ENCODE assay signal across 35 cellular contexts in genomic region chr3:25687742-25688141, GRCh38.
"Had no signal": no experiment of that assay in that cellular context is flagged by ENCODE, and none has a peak within 500 bp of the region (broad histone marks: within the 10 kb centered on the region; RNA-seq: fewer than 3 reads in every experiment).

No MANE protein-coding gene starts in this region.

- DNase-seq: activated CD4-positive, alpha-beta memory T cell treated with anti-CD3 and anti-CD28 coated beads, Interleukin-2, amount 10 ng/mL, durations not matched to agents 7 days and 5 days; activated CD4-positive, alpha-beta T cell treated with anti-CD3 and anti-CD28 coated beads for 1 hour; activated CD4-positive, alpha-beta T cell treated with anti-CD3 and anti-CD28 coated beads for 36 hours; activated CD4-positive, alpha-beta T cell treated with anti-CD3 and anti-CD28 coated beads for 48 hours; activated CD4-positive, alpha-beta T cell treated with anti-CD3 and anti-CD28 coated beads, Interleukin-2, amount 10 ng/mL, durations not matched to agents 7 days and 5 days; activated CD4-positive, alpha-beta T cell treated with anti-CD3 and anti-CD28 coated beads, Interleukin-2, amount 50 U/mL, for 48 hours; activated CD4-positive, CD25-positive, alpha-beta regulatory T cell; activated CD8-positive, alpha-beta memory T cell treated with anti-CD3 and anti-CD28 coated beads for 24 hours; activated CD8-positive, alpha-beta memory T cell treated with anti-CD3 and anti-CD28 coated beads, Interleukin-2, amount 10 ng/mL, durations not matched to agents 7 days and 5 days; activated CD8-positive, alpha-beta memory T cell treated with anti-CD3 and anti-CD28 coated beads, Interleukin-2, amount 50 U/mL, for 48 hours; activated CD8-positive, alpha-beta T cell treated with anti-CD3 and anti-CD28 coated beads, Interleukin-2, amount 10 ng/mL, durations not matched to agents 7 days and 5 days; activated effector memory CD4-positive, alpha-beta T cell treated with Interleukin-2 at 50 U/mL for 16 hours; activated gamma-delta T cell; activated naive CD4-positive, alpha-beta T cell treated with anti-CD3 and anti-CD28 coated beads, Interleukin-2, amount 10 ng/mL, durations not matched to agents 7 days and 5 days; activated naive CD4-positive, alpha-beta T cell treated with Interleukin-2 at 50 U/mL for 16 hours; activated naive CD8-positive, alpha-beta T cell treated with anti-CD3 and anti-CD28 coated beads, Interleukin-2, amount 10 ng/mL, durations not matched to agents 7 days and 5 days; activated naive CD8-positive, alpha-beta T cell treated with anti-CD3 and anti-CD28 coated beads, Interleukin-2, amount 50 U/mL, for 24 hours; activated T-cell treated with anti-CD3 and anti-CD28 coated beads, Interleukin-2, amount 50 U/mL, for 24 hours; activated T-cell treated with anti-CD3 and anti-CD28 coated beads, Interleukin-2, amount 50 U/mL, for 48 hours; aorta; body of pancreas; brain microvascular endothelial cell; central memory CD4-positive, alpha-beta T cell; T-helper 1 cell; T-helper 2 cell; T-helper 9 cell; WERI-Rb-1 had no signal

- H3K36me3 Mint-ChIP-seq: activated CD8-positive, alpha-beta memory T cell treated with anti-CD3 and anti-CD28 coated beads, Interleukin-2, amount 10 ng/mL, durations not matched to agents 7 days and 5 days; activated naive CD4-positive, alpha-beta T cell treated with anti-CD3 and anti-CD28 coated beads, Interleukin-2, amount 10 ng/mL, durations not matched to agents 7 days and 5 days; activated naive CD4-positive, alpha-beta T cell treated with anti-CD3 and anti-CD28 coated beads, Interleukin-2, amount 50 U/mL, for 24 hours; activated naive CD8-positive, alpha-beta T cell; activated naive CD8-positive, alpha-beta T cell treated with anti-CD3 and anti-CD28 coated beads, Interleukin-2, amount 10 ng/mL, durations not matched to agents 7 days and 5 days; WTC11 had no signal

- H3K4me3 ChIP-seq: body of pancreas, breast epithelium had no signal

- H3K4me1 Mint-ChIP-seq: activated CD4-positive, alpha-beta memory T cell treated with anti-CD3 and anti-CD28 coated beads, Interleukin-2, amount 10 ng/mL, durations not matched to agents 7 days and 5 days; activated CD4-positive, alpha-beta T cell treated with anti-CD3 and anti-CD28 coated beads for 36 hours; activated CD4-positive, alpha-beta T cell treated with anti-CD3 and anti-CD28 coated beads, Interleukin-2, amount 10 ng/mL, durations not matched to agents 7 days and 5 days; activated CD8-positive, alpha-beta memory T cell treated with anti-CD3 and anti-CD28 coated beads, Interleukin-2, amount 10 ng/mL, durations not matched to agents 7 days and 5 days; activated naive CD4-positive, alpha-beta T cell treated with anti-CD3 and anti-CD28 coated beads, Interleukin-2, amount 10 ng/mL, durations not matched to agents 7 days and 5 days; activated naive CD4-positive, alpha-beta T cell treated with anti-CD3 and anti-CD28 coated beads, Interleukin-2, amount 50 U/mL, for 24 hours; activated naive CD8-positive, alpha-beta T cell treated with anti-CD3 and anti-CD28 coated beads, Interleukin-2, amount 10 ng/mL, durations not matched to agents 7 days and 5 days; activated naive CD8-positive, alpha-beta T cell treated with anti-CD3 and anti-CD28 coated beads, Interleukin-2, amount 50 U/mL, for 24 hours had no signal

- H3K9me3 ChIP-seq: body of pancreas, breast epithelium had no signal

- H3K4me3 Mint-ChIP-seq: activated CD4-positive, alpha-beta memory T cell treated with anti-CD3 and anti-CD28 coated beads, Interleukin-2, amount 10 ng/mL, durations not matched to agents 7 days and 5 days; activated CD4-positive, alpha-beta T cell treated with anti-CD3 and anti-CD28 coated beads for 36 hours; activated CD4-positive, alpha-beta T cell treated with anti-CD3 and anti-CD28 coated beads, Interleukin-2, amount 10 ng/mL, durations not matched to agents 7 days and 5 days; activated CD8-positive, alpha-beta memory T cell treated with anti-CD3 and anti-CD28 coated beads, Interleukin-2, amount 10 ng/mL, durations not matched to agents 7 days and 5 days; activated CD8-positive, alpha-beta T cell treated with anti-CD3 and anti-CD28 coated beads, Interleukin-2, amount 10 ng/mL, durations not matched to agents 7 days and 5 days; activated naive CD4-positive, alpha-beta T cell treated with anti-CD3 and anti-CD28 coated beads, Interleukin-2, amount 10 ng/mL, durations not matched to agents 7 days and 5 days; activated naive CD4-positive, alpha-beta T cell treated with anti-CD3 and anti-CD28 coated beads, Interleukin-2, amount 50 U/mL, for 24 hours; activated naive CD8-positive, alpha-beta T cell; activated naive CD8-positive, alpha-beta T cell treated with anti-CD3 and anti-CD28 coated beads, Interleukin-2, amount 10 ng/mL, durations not matched to agents 7 days and 5 days; activated naive CD8-positive, alpha-beta T cell treated with anti-CD3 and anti-CD28 coated beads, Interleukin-2, amount 50 U/mL, for 24 hours; activated T-cell treated with anti-CD3 and anti-CD28 coated beads, Interleukin-2, amount 50 U/mL, for 24 hours; T-helper 1 cell treated with Interleukin-12 subunit alpha and Interleukin-12 subunit beta and Interleukin-4 antibody, amounts not matched to agents 30 μg/mL and 1 μg/mL, for 36 hours; T-helper 2 cell treated with Interferon-gamma antibody and Interleukin-4, amounts not matched to agents 5 μg/mL and 100 μg/mL, for 36 hours; WTC11 had no signal

- H3K36me3 ChIP-seq: brain microvascular endothelial cell, breast epithelium, WERI-Rb-1 had no signal

- H3K27me3 ChIP-seq: body of pancreas, brain microvascular endothelial cell, breast epithelium had no signal

- ATAC-seq: activated CD4-positive, alpha-beta T cell treated with anti-CD3 and anti-CD28 coated beads for 36 hours; activated CD4-positive, CD25-positive, alpha-beta regulatory T cell treated with anti-CD3 and anti-CD28 coated beads, Interleukin-2, amount 50 U/mL, for 24 hours; activated CD8-positive, alpha-beta memory T cell treated with anti-CD3 and anti-CD28 coated beads, Interleukin-2, amount 10 ng/mL, durations not matched to agents 7 days and 5 days; activated CD8-positive, alpha-beta T cell treated with anti-CD3 and anti-CD28 coated beads, Interleukin-2, amount 10 ng/mL, durations not matched to agents 7 days and 5 days; activated naive CD8-positive, alpha-beta T cell treated with anti-CD3 and anti-CD28 coated beads, Interleukin-2, amount 50 U/mL, for 24 hours; body of pancreas; WTC11 had no signal

- H3K9me3 Mint-ChIP-seq: activated CD4-positive, alpha-beta memory T cell treated with anti-CD3 and anti-CD28 coated beads, Interleukin-2, amount 10 ng/mL, durations not matched to agents 7 days and 5 days; activated CD4-positive, alpha-beta T cell treated with anti-CD3 and anti-CD28 coated beads, Interleukin-2, amount 10 ng/mL, durations not matched to agents 7 days and 5 days; activated naive CD4-positive, alpha-beta T cell treated with anti-CD3 and anti-CD28 coated beads, Interleukin-2, amount 10 ng/mL, durations not matched to agents 7 days and 5 days; activated naive CD4-positive, alpha-beta T cell treated with anti-CD3 and anti-CD28 coated beads, Interleukin-2, amount 50 U/mL, for 24 hours; activated naive CD8-positive, alpha-beta T cell treated with anti-CD3 and anti-CD28 coated beads, Interleukin-2, amount 10 ng/mL, durations not matched to agents 7 days and 5 days; activated naive CD8-positive, alpha-beta T cell treated with anti-CD3 and anti-CD28 coated beads, Interleukin-2, amount 50 U/mL, for 24 hours; activated T-cell treated with anti-CD3 and anti-CD28 coated beads, Interleukin-2, amount 50 U/mL, for 24 hours; activated T-helper 2 cell treated with anti-CD3 and anti-CD28 coated beads, Interferon-gamma antibody, Interleukin-2, Interleukin-4, amounts not matched to agents 10 μg/mL and 5 μg/mL and 100 μg/mL, durations not matched to agents 14 hours and 24 hours and 36 hours; T-helper 1 cell treated with Interleukin-12 subunit alpha and Interleukin-12 subunit beta and Interleukin-4 antibody, amounts not matched to agents 30 μg/mL and 1 μg/mL, for 36 hours; T-helper 2 cell treated with Interferon-gamma antibody and Interleukin-4, amounts not matched to agents 5 μg/mL and 100 μg/mL, for 36 hours; WTC11 had no signal

- H3K4me1 ChIP-seq: body of pancreas, breast epithelium had no signal

- H3K27ac Mint-ChIP-seq: activated CD4-positive, alpha-beta memory T cell treated with anti-CD3 and anti-CD28 coated beads, Interleukin-2, amount 10 ng/mL, durations not matched to agents 7 days and 5 days; activated CD4-positive, alpha-beta T cell treated with anti-CD3 and anti-CD28 coated beads for 36 hours; activated CD4-positive, alpha-beta T cell treated with anti-CD3 and anti-CD28 coated beads, Interleukin-2, amount 10 ng/mL, durations not matched to agents 7 days and 5 days; activated CD8-positive, alpha-beta memory T cell treated with anti-CD3 and anti-CD28 coated beads, Interleukin-2, amount 10 ng/mL, durations not matched to agents 7 days and 5 days; activated CD8-positive, alpha-beta T cell treated with anti-CD3 and anti-CD28 coated beads, Interleukin-2, amount 10 ng/mL, durations not matched to agents 7 days and 5 days; activated naive CD4-positive, alpha-beta T cell treated with anti-CD3 and anti-CD28 coated beads, Interleukin-2, amount 10 ng/mL, durations not matched to agents 7 days and 5 days; activated naive CD4-positive, alpha-beta T cell treated with anti-CD3 and anti-CD28 coated beads, Interleukin-2, amount 50 U/mL, for 24 hours; activated naive CD8-positive, alpha-beta T cell; activated naive CD8-positive, alpha-beta T cell treated with anti-CD3 and anti-CD28 coated beads, Interleukin-2, amount 10 ng/mL, durations not matched to agents 7 days and 5 days; activated naive CD8-positive, alpha-beta T cell treated with anti-CD3 and anti-CD28 coated beads, Interleukin-2, amount 50 U/mL, for 24 hours; activated T-cell treated with anti-CD3 and anti-CD28 coated beads, Interleukin-2, amount 50 U/mL, for 24 hours; activated T-helper 2 cell treated with anti-CD3 and anti-CD28 coated beads, Interferon-gamma antibody, Interleukin-2, Interleukin-4, amounts not matched to agents 10 μg/mL and 5 μg/mL and 100 μg/mL, durations not matched to agents 14 hours and 24 hours and 36 hours; T-helper 1 cell treated with Interleukin-12 subunit alpha and Interleukin-12 subunit beta and Interleukin-4 antibody, amounts not matched to agents 30 μg/mL and 1 μg/mL, for 36 hours; T-helper 2 cell treated with Interferon-gamma antibody and Interleukin-4, amounts not matched to agents 5 μg/mL and 100 μg/mL, for 36 hours; WTC11 had no signal
